9 cellular contexts compared by ENCODE assay signal in the genomic region with DNA sequence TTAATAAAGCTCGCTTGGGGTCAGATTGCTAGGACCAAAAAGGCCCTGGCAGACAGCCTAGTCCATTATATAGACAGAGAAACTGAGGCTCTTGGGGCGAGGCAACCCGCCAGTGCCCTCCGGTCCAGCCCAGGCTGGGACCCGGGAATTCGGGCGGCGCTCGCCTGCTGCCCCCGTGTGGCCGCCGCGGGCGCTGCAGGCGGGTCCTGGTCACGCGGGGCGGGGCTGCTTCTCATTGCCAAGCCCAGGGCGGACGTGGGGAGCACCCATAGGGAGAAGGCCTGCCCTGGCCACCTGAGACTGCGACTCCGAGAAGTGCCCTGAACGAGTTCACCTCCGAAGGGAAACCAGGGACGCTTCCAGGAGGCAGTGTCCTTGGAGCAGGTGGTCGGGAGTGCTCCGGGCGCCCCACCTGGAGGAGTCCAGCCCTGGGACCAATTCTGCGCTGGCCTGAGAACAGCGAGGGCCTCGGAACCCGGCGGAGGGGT. TPM values are rescaled to one million over a fixed set of nuclear protein-coding genes. Genes with fewer than 3 reads are reported as not detected.
DNase-seq lines count a peak whose midpoint lies in the region; ATAC-seq, FAIRE-seq and TF ChIP-seq lines count a peak whose summit lies in the region.
"Had no signal": no experiment of that assay in that cellular context is flagged by ENCODE, and none has a peak within 500 bp of the region (broad histone marks: within the 10 kb centered on the region; RNA-seq: fewer than 3 reads in every experiment).

No MANE protein-coding gene starts in this region.

- ATAC-seq in T-cell (replicated peaks in 1 of 4) (peak; percentile 81 to 87 (median 86)), right cardiac atrium (peak; percentile 80 to 86), HG02588 (IDR thresholded peaks at IDR 0.05; ENCODE audit: unreplicated experiment) (no peak), HG03469 (IDR thresholded peaks at IDR 0.05; ENCODE audit: unreplicated experiment) (no peak)

- CTCF ChIA-PET in T-cell (lab: Charles Lee): interaction anchor here in 1 of 2 donors (1.2 kb wide), 1 partner anchor 301 kb away, joined by 4 read pairs; no protein-coding TSS in a partner anchor

- no peak overlapping the region for H3K27ac ChIP-seq in right cardiac atrium (ENCODE audit: low read length)
- no peak overlapping the region for H3K27ac ChIP-seq in small intestine (ENCODE audit: low read depth in 1 of 2, low read length in 1 of 2)

- TF ChIP-seq CTCF in D721Med (IDR thresholded peaks at IDR 0.05; ENCODE audit: insufficient read depth, missing control alignments): peak; percentile 79

- H3K36me3 Mint-ChIP-seq in T-cell: no peaks in the 10 kb centered on the region
- H3K36me3 Mint-ChIP-seq: activated naive CD8-positive, alpha-beta T cell had no signal

- no peaks in the 10 kb centered on the region for H3K9me3 Mint-ChIP-seq in T-cell

- H3K9ac ChIP-seq in adipocyte (ENCODE audit: low read length): no peak overlapping the region

- no peaks in the 10 kb centered on the region for H3K27me3 Mint-ChIP-seq in T-cell
- H3K27me3 Mint-ChIP-seq: activated naive CD8-positive, alpha-beta T cell had no signal

- H3K4me3 ChIP-seq in adipocyte (ENCODE audit: low read length): no peak overlapping the region
- H3K4me3 ChIP-seq in right cardiac atrium (ENCODE audit: low read length): no peak overlapping the region
- H3K4me3 ChIP-seq in small intestine (ENCODE audit: low read depth in 1 of 2, low read length in 2 of 2): no peak overlapping the region

- DNase-seq in D721Med (ENCODE audit: insufficient read length, low spot score) (no peak), HK-2 (ENCODE audit: unreplicated experiment) (peak; percentile 69), T-cell (peak in 33 of 34 experiments; percentile 4 to 73 (median 54)), adipocyte (ENCODE audit: low read depth) (peak; percentile 82), right cardiac atrium (peak; percentile 69 to 90 (median 90)), small intestine (peak; percentile 63)

- H3K4me1 Mint-ChIP-seq in T-cell: no peaks in the 10 kb centered on the region

- H3K27me3 ChIP-seq in adipocyte (replicated peaks; ENCODE audit: control insufficient read depth, insufficient read depth, low read length) (no peaks in the 10 kb centered on the region), right cardiac atrium (ENCODE audit: control insufficient read depth, insufficient read depth) (no peaks in the 10 kb centered on the region), small intestine (ENCODE audit: control insufficient read depth in 2 of 2, insufficient read depth in 2 of 2, low read length in 2 of 2) (no peaks in the 10 kb centered on the region)

- POLR2A ChIA-PET in T-cell (lab: Charles Lee): no interaction called here

- FAIRE-seq in D721Med (lab: Jason Lieb, UNC): no peak
- no peak for FAIRE-seq in small intestine (lab: Jason Lieb, UNC)

- WGBS in right cardiac atrium: 26% methylated on average over 33 of the region's 33 CpGs
- 18 to 27% (median 22%) methylated on average over 33 of the region's 33 CpGs for WGBS in small intestine, 3 donors

- H3K4me1 ChIP-seq in adipocyte (ENCODE audit: control insufficient read depth, insufficient read depth, low read length) (no peaks in the 10 kb centered on the region), right cardiac atrium (ENCODE audit: control insufficient read depth, insufficient read depth, low read length) (no peaks in the 10 kb centered on the region), small intestine (ENCODE audit: control insufficient read depth in 2 of 2, insufficient read depth in 1 of 2, low read depth in 1 of 2, low read length in 1 of 2) (no peaks in the 10 kb centered on the region)

- intact Hi-C loops in right cardiac atrium (cut with DNase I): loop anchor here (5.0 to 10.0 kb wide), 4 partner anchors 238 to 301 kb away; partner anchors contain the start of genes BAIAP2L2 (in 2 of the 4) and PICK1 (in 2 of the 4)

- H3K36me3 ChIP-seq in adipocyte (ENCODE audit: control insufficient read depth, insufficient read depth, low read length, severe bottlenecking) (no peaks in the 10 kb centered on the region), small intestine (ENCODE audit: control insufficient read depth in 2 of 2, insufficient read depth in 2 of 2, low read length in 2 of 2) (no peaks in the 10 kb centered on the region)

- H3K4me3 Mint-ChIP-seq in T-cell: no peak overlapping the region
- H3K4me3 Mint-ChIP-seq: activated naive CD8-positive, alpha-beta T cell had no signal

- no peak overlapping the region for H3K27ac Mint-ChIP-seq in T-cell
- H3K27ac Mint-ChIP-seq: activated naive CD8-positive, alpha-beta T cell had no signal

- H3K9me3 ChIP-seq in adipocyte (ENCODE audit: control insufficient read depth, low read length) (no peaks in the 10 kb centered on the region), right cardiac atrium (ENCODE audit: control insufficient read depth, low read length) (no peaks in the 10 kb centered on the region), small intestine (ENCODE audit: control insufficient read depth, low read depth) (no peaks in the 10 kb centered on the region)

RNA-seq across cellular contexts. Expression of gene CSNK1E, which starts 36.0 kb away (rescaled TPM):
- total RNA-seq in T-cell: 100 to 1,000 TPM; 105 to 142 (median 115) TPM
- total RNA-seq in right cardiac atrium: 10 to 100 TPM; 69.7 to 88.6 (median 81.0) TPM
- polyA plus RNA-seq in right cardiac atrium: 76.3 TPM
- 10 to 100 TPM; 19.0 to 71.8 (median 21.6) TPM for polyA plus RNA-seq in small intestine

Comparison
In these comparisons a context has a peak if more than half of its experiments do, and no peak if none do; other contexts are left out.
1. ATAC-seq: peak in T-cell (4 of 4) and right cardiac atrium (2 of 2); none in HG02588 (single experiment) and HG03469 (single experiment).